12 cellular contexts compared by ENCODE assay signal in genomic region chr6:56795852-56796532, GRCh38.
A peak's percentile ranks its signal among the peaks of the same experiment; 100 is the strongest.
DNase-seq lines count a peak whose midpoint lies in the region; ATAC-seq, FAIRE-seq and TF ChIP-seq lines count a peak whose summit lies in the region.
"Had no signal": no experiment of that assay in that cellular context is flagged by ENCODE, and none has a peak within 500 bp of the region (broad histone marks: within the 10 kb centered on the region; RNA-seq: fewer than 3 reads in every experiment).

No MANE protein-coding gene starts in this region.

- H3K4me2 ChIP-seq in SK-N-SH = peak overlapping the region; percentile 53; the same call in 1 of the 2 replicates

- no peak overlapping the region for H3K9ac ChIP-seq in SK-N-SH

- H3K27me3 ChIP-seq in SK-N-SH (ENCODE audit: insufficient read depth) = no peaks in the 10 kb centered on the region
- H3K27me3 ChIP-seq: neutrophil had no signal

- peaks cover 21% of the 10 kb centered on the region for H3F3A ChIP-seq in SK-N-SH (replicated peaks; ENCODE audit: insufficient read depth)

- no peak overlapping the region for H3K4me3 ChIP-seq in SK-N-SH (ENCODE audit: low read depth in 2 of 2, low read length in 1 of 2)

- no peak for DNase-seq in GM12892 (ENCODE audit: insufficient read length)
- peak; percentile 15 for DNase-seq in SK-N-SH
- peak; percentile 85 for DNase-seq in kidney tubule cell (ENCODE audit: low spot score)
- no peak for DNase-seq in ecto neural progenitor cell (ENCODE audit: low spot score)
- DNase-seq in COR-L47 (lab: John Stamatoyannopoulos, UW) = no peak
- DNase-seq in GM19238 (ENCODE audit: insufficient read length, low spot score) = no peak
- DNase-seq: hypothalamus, NCI-H2029, SW 1271 had no signal

- no peaks in the 10 kb centered on the region for H3K9me2 ChIP-seq in SK-N-SH

- H3K27ac ChIP-seq in SK-N-SH (ENCODE audit: low read depth in 2 of 2, low read length in 1 of 2) = peak overlapping the region in 1 of 2 experiments; percentile 59; a peak in 2 of 4 replicates
- H3K27ac ChIP-seq: neutrophil had no signal

- peaks cover 7 to 39% of the 10 kb centered on the region in 2 experiments; a peak in 3 of 4 replicates for H3K4me1 ChIP-seq in SK-N-SH (ENCODE audit: control insufficient read depth in 1 of 2, insufficient read depth in 2 of 2, low read depth in 1 of 2, low read length in 1 of 2)

- FAIRE-seq in GM12892 (lab: Jason Lieb, UNC) = peak; percentile 74

- 48% methylated on average over 5 of the region's 5 CpGs for WGBS in SK-N-SH (ENCODE audit: low lambda C conversion rate)

- no peak for TF ChIP-seq RAD21 in SK-N-SH (IDR thresholded peaks at IDR 0.05; ENCODE audit: low read length)

- H3K9me3 ChIP-seq in SK-N-SH = no peaks in the 10 kb centered on the region
- H3K9me3 ChIP-seq: neutrophil had no signal

- no peak for TF ChIP-seq CTCF in SK-N-SH (IDR thresholded peaks at IDR 0.05)

- ATAC-seq in HG02798 (IDR thresholded peaks at IDR 0.05; ENCODE audit: poor library complexity, unreplicated experiment) (peak; percentile 41), GM18498 (IDR thresholded peaks at IDR 0.05; ENCODE audit: unreplicated experiment) (no peak)

- POLR2A ChIA-PET in SK-N-SH (lab: Yijun Ruan, JAX) = no interaction called here

- no peak overlapping the region for H2AFZ ChIP-seq in SK-N-SH (ENCODE audit: low read depth)

- peaks cover 99% of the 10 kb centered on the region for H4K20me1 ChIP-seq in SK-N-SH (ENCODE audit: insufficient read depth)

- peaks cover 100% of the 10 kb centered on the region for H3K79me2 ChIP-seq in SK-N-SH (ENCODE audit: insufficient read depth)

- peaks cover 0 to 15% of the 10 kb centered on the region in 2 experiments for H3K36me3 ChIP-seq in SK-N-SH (replicated peaks in 1 of 2; ENCODE audit: control insufficient read depth in 1 of 2, insufficient read depth in 2 of 2, low read length in 1 of 2)
- H3K36me3 ChIP-seq: neutrophil had no signal

- TF ChIP-seq POLR2A in GM12892 (IDR thresholded peaks at IDR 0.05; ENCODE audit: low read depth, low read length) = no peak

- CTCF ChIA-PET in SK-N-SH (lab: Yijun Ruan, JAX) = interaction anchor here (2.3 kb wide), 1 partner anchor 55 kb away, joined by 5 read pairs; no protein-coding TSS in a partner anchor

- 0 out of 4 replicates have a peak, but pooled peaks of 1 of the 2 experiments have one; percentile 6 for TF ChIP-seq EP300 in SK-N-SH (IDR thresholded peaks at IDR 0.05; ENCODE audit: borderline replicate concordance in 1 of 2, low read depth in 1 of 2, low read length in 1 of 2)

TF ChIP-seq in SK-N-SH, 30 proteins besides CTCF, POLR2A, EP300 and RAD21 (continues in another document):
- TF ChIP-seq MEF2A (IDR thresholded peaks at IDR 0.05; ENCODE audit: borderline replicate concordance, low read depth) (no peak), RCOR1 (IDR thresholded peaks at IDR 0.05; ENCODE audit: low read length) (no peak), SMC3 (IDR thresholded peaks at IDR 0.05; ENCODE audit: low read depth, low read length) (no peak), JUND (IDR thresholded peaks at IDR 0.05) (peak; percentile 41), NFIC (IDR thresholded peaks at IDR 0.05; ENCODE audit: borderline replicate concordance) (no peak), GABPA (IDR thresholded peaks at IDR 0.05; ENCODE audit: low read depth) (no peak), TCF12 (IDR thresholded peaks at IDR 0.05) (peak; percentile 13; the same call in 1 of the 2 replicates), NRF1 (IDR thresholded peaks at IDR 0.05; ENCODE audit: low read depth, low read length) (no peak), FOXM1 (IDR thresholded peaks at IDR 0.05; ENCODE audit: low read depth) (no peak), RFX5 (IDR thresholded peaks at IDR 0.05; ENCODE audit: low read length) (no peak), FOXJ3 (CRISPR knock-in tag; IDR thresholded peaks at IDR 0.05) (no peak), POLR2AphosphoS5 (IDR thresholded peaks at IDR 0.05; ENCODE audit: low read depth, low read length) (no peak), TEAD4 (IDR thresholded peaks at IDR 0.05; ENCODE audit: borderline replicate concordance, insufficient read depth) (no peak), YY1 (IDR thresholded peaks at IDR 0.05; ENCODE audit: low read depth) (no peak), CHD2 (IDR thresholded peaks at IDR 0.05; ENCODE audit: low read length, partially characterized antibody) (no peak), MXI1 (IDR thresholded peaks at IDR 0.05; ENCODE audit: low read depth, low read length) (no peak), TAF1 (IDR thresholded peaks at IDR 0.05; ENCODE audit: borderline replicate concordance, low read depth, low read length) (no peak), FOSL2 (IDR thresholded peaks at IDR 0.05; ENCODE audit: borderline replicate concordance, low read depth) (peak; percentile 57), GATA2 (CRISPR knock-in tag; IDR thresholded peaks at IDR 0.05) (peak; percentile 35; the same call in 1 of the 2 replicates), SIN3A (IDR thresholded peaks at IDR 0.05; ENCODE audit: borderline replicate concordance, low read depth, low read length) (no peak), ELF1 (IDR thresholded peaks at IDR 0.05) (no peak), EZH2phosphoT487 (IDR thresholded peaks at IDR 0.05; ENCODE audit: borderline replicate concordance, low read depth) (no peak)
- TF ChIP-seq, protein P1, sequence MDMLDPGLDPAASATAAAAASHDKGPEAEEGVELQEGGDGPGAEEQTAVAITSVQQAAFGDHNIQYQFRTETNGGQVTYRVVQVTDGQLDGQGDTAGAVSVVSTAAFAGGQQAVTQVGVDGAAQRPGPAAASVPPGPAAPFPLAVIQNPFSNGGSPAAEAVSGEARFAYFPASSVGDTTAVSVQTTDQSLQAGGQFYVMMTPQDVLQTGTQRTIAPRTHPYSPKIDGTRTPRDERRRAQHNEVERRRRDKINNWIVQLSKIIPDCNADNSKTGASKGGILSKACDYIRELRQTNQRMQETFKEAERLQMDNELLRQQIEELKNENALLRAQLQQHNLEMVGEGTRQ (IDR thresholded peaks at IDR 0.05; ENCODE audit: borderline replicate concordance, low read depth, low read length) = no peak
- TF ChIP-seq, protein P2, sequence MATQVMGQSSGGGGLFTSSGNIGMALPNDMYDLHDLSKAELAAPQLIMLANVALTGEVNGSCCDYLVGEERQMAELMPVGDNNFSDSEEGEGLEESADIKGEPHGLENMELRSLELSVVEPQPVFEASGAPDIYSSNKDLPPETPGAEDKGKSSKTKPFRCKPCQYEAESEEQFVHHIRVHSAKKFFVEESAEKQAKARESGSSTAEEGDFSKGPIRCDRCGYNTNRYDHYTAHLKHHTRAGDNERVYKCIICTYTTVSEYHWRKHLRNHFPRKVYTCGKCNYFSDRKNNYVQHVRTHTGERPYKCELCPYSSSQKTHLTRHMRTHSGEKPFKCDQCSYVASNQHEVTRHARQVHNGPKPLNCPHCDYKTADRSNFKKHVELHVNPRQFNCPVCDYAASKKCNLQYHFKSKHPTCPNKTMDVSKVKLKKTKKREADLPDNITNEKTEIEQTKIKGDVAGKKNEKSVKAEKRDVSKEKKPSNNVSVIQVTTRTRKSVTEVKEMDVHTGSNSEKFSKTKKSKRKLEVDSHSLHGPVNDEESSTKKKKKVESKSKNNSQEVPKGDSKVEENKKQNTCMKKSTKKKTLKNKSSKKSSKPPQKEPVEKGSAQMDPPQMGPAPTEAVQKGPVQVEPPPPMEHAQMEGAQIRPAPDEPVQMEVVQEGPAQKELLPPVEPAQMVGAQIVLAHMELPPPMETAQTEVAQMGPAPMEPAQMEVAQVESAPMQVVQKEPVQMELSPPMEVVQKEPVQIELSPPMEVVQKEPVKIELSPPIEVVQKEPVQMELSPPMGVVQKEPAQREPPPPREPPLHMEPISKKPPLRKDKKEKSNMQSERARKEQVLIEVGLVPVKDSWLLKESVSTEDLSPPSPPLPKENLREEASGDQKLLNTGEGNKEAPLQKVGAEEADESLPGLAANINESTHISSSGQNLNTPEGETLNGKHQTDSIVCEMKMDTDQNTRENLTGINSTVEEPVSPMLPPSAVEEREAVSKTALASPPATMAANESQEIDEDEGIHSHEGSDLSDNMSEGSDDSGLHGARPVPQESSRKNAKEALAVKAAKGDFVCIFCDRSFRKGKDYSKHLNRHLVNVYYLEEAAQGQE (IDR thresholded peaks at IDR 0.05; ENCODE audit: low read depth, low read length) = no peak
- TF ChIP-seq, protein P3, sequence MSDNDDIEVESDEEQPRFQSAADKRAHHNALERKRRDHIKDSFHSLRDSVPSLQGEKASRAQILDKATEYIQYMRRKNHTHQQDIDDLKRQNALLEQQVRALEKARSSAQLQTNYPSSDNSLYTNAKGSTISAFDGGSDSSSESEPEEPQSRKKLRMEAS (IDR thresholded peaks at IDR 0.05; ENCODE audit: low read depth) = no peak
- TF ChIP-seq, protein P4, sequence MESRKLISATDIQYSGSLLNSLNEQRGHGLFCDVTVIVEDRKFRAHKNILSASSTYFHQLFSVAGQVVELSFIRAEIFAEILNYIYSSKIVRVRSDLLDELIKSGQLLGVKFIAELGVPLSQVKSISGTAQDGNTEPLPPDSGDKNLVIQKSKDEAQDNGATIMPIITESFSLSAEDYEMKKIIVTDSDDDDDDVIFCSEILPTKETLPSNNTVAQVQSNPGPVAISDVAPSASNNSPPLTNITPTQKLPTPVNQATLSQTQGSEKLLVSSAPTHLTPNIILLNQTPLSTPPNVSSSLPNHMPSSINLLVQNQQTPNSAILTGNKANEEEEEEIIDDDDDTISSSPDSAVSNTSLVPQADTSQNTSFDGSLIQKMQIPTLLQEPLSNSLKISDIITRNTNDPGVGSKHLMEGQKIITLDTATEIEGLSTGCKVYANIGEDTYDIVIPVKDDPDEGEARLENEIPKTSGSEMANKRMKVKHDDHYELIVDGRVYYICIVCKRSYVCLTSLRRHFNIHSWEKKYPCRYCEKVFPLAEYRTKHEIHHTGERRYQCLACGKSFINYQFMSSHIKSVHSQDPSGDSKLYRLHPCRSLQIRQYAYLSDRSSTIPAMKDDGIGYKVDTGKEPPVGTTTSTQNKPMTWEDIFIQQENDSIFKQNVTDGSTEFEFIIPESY (IDR thresholded peaks at IDR 0.05; ENCODE audit: borderline replicate concordance, low read depth) = no peak
- TF ChIP-seq, protein P5, sequence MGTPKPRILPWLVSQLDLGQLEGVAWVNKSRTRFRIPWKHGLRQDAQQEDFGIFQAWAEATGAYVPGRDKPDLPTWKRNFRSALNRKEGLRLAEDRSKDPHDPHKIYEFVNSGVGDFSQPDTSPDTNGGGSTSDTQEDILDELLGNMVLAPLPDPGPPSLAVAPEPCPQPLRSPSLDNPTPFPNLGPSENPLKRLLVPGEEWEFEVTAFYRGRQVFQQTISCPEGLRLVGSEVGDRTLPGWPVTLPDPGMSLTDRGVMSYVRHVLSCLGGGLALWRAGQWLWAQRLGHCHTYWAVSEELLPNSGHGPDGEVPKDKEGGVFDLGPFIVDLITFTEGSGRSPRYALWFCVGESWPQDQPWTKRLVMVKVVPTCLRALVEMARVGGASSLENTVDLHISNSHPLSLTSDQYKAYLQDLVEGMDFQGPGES (IDR thresholded peaks at IDR 0.05; ENCODE audit: low read depth, low read length) = no peak

Comparison
In these comparisons a context has a peak if more than half of its experiments do, and no peak if none do; other contexts are left out.
1. DNase-seq: peak in SK-N-SH (single experiment) and kidney tubule cell (single experiment); none in GM12892 (single experiment), ecto neural progenitor cell (single experiment), COR-L47 (single experiment) and GM19238 (single experiment).